1 cellular context compared by ENCODE assay signal in the genomic region with DNA sequence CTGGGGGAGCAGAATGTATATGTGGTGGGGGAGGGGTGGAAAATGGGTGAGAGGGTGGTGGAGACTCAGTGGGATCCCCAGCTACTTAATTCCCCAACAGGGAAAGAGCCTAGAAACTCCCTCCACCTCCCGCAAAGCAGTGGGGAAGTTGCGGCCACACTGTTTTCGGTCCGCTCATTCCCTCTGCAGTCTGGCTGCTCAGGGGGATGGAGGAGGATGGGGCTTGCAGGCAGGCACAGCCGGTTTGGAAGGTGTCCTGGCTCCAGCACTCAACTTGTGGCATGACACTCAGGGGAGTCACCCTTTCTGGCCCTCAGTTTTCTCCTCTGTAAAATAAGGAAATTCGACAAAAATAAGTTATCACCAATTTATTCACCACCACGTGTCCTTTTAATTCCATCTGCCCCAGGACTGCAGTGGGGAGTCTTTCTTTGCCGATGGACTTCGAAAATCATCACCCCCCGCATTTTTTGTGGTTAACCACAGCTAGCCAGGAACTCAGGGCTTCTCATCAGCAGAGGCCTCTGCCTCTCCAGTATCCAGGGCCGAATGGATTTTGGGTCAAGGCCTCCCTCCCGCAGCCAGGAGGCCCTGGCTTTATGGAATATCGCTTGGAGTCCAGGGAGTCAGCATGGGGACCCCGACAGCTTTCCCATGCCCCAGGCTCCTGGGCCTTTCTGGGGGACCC.
TF ChIP-seq lines count a peak whose summit lies in the region.

No MANE protein-coding gene starts in this region.

TF ChIP-seq in IMR-90, 13 proteins besides CTCF, POLR2A, EP300 and RAD21:
- no peak for TF ChIP-seq MAZ (IDR thresholded peaks at IDR 0.05; ENCODE audit: borderline replicate concordance, low read depth, low read length)
- TF ChIP-seq MAFK (IDR thresholded peaks at IDR 0.05; ENCODE audit: low read depth, low read length), result no peak
- no peak for TF ChIP-seq FOS (IDR thresholded peaks at IDR 0.05; ENCODE audit: low read depth, low read length)
- TF ChIP-seq RCOR1 (IDR thresholded peaks at IDR 0.05; ENCODE audit: insufficient replicate concordance, low read length), result no peak
